In the genomic region with DNA sequence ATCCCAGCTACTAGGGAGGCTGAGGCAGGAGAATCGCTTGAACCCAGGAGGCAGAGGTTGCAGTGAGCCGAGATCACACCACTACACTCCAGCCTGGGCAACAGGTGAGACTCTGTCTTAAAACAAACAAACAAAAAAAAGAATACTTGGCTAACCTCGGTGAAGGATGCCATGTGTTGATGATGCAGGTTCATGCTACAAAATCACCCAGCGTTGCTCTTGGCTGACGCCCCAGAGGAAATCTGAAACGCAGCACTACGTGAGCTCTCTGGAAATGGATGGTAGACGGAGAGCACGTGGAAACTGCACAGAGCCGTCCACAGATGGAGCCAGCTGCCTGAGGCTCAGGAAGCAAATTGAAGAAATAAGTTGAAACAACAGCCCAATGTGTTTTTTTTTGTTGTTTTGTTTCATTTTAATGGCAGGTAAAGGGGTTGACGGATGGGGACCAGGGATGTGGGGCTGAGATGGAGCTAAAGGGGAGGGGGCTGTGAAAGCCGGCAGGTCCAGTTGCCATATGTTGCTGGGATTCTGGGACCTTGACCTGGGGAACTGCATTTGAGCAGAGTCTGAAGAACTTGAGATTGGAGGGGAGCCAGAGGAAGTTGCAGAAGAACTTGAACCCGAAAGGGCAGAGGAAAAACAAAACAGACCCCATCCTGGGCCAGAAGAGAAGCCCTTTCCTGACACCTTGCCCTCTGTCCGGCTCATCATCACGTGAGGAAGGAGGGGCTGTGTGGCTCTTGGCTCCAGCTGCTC, we compare ENCODE assay signal across 1 cellular context.
TF ChIP-seq lines count a peak whose summit lies in the region.

No MANE protein-coding gene starts in this region.

TF ChIP-seq in HEK293, 187 proteins besides CTCF, POLR2A, EP300 and RAD21 (continued from another document):
- TF ChIP-seq TCF7L2 (IDR thresholded peaks at IDR 0.05; ENCODE audit: borderline replicate concordance, low read depth, low read length) (no peak), ZNF701 (tag by site-specific recombination; IDR thresholded peaks at IDR 0.05) (no peak), ZNF10 (tag by site-specific recombination; IDR thresholded peaks at IDR 0.05) (no peak), KLF10 (tag by site-specific recombination; IDR thresholded peaks at IDR 0.05) (no peak), ZNF654 (tag by site-specific recombination; IDR thresholded peaks at IDR 0.05; ENCODE audit: low read depth) (peak; percentile 34)
- TF ChIP-seq, protein P1, sequence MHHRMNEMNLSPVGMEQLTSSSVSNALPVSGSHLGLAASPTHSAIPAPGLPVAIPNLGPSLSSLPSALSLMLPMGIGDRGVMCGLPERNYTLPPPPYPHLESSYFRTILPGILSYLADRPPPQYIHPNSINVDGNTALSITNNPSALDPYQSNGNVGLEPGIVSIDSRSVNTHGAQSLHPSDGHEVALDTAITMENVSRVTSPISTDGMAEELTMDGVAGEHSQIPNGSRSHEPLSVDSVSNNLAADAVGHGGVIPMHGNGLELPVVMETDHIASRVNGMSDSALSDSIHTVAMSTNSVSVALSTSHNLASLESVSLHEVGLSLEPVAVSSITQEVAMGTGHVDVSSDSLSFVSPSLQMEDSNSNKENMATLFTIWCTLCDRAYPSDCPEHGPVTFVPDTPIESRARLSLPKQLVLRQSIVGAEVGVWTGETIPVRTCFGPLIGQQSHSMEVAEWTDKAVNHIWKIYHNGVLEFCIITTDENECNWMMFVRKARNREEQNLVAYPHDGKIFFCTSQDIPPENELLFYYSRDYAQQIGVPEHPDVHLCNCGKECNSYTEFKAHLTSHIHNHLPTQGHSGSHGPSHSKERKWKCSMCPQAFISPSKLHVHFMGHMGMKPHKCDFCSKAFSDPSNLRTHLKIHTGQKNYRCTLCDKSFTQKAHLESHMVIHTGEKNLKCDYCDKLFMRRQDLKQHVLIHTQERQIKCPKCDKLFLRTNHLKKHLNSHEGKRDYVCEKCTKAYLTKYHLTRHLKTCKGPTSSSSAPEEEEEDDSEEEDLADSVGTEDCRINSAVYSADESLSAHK (tag by site-specific recombination; IDR thresholded peaks at IDR 0.05), result no peak
